Comparison of ENCODE assay signal across 16 cellular contexts in genomic region chr2:101340141-101340541, GRCh38. TPM values are rescaled to one million over a fixed set of nuclear protein-coding genes. Genes with fewer than 3 reads are reported as not detected.
DNase-seq lines count a peak whose midpoint lies in the region; ATAC-seq and TF ChIP-seq lines count a peak whose summit lies in the region.
"Had no signal": no experiment of that assay in that cellular context is flagged by ENCODE, and none has a peak within 500 bp of the region (broad histone marks: within the 10 kb centered on the region; RNA-seq: fewer than 3 reads in every experiment).

No MANE protein-coding gene starts in this region.

- TF ChIP-seq CTCF in LNCaP clone FGC (IDR thresholded peaks at IDR 0.05; ENCODE audit: control insufficient read depth, extremely low read depth, insufficient read depth) (no peak), mesothelial cell of epicardium (IDR thresholded peaks at IDR 0.05; ENCODE audit: unreplicated experiment) (no peak), GM13977 (IDR thresholded peaks at IDR 0.05; ENCODE audit: extremely low read depth, insufficient read depth, missing control alignments) (no peak)

- no peaks in the 10 kb centered on the region for H3K9me3 Mint-ChIP-seq in dendritic cell treated with granulocyte-macrophage colony-stimulating factor and Interleukin-4, amounts not matched to agents 40 ng/mL and 50 ng/mL, for 4 days
- no peaks in the 10 kb centered on the region for H3K9me3 Mint-ChIP-seq in mesothelial cell of epicardium
- H3K9me3 Mint-ChIP-seq: naive thymus-derived CD8-positive, alpha-beta T cell had no signal

- ATAC-seq in GM19351 (IDR thresholded peaks at IDR 0.05; ENCODE audit: unreplicated experiment): no peak
- ATAC-seq: esophagus mucosa; naive thymus-derived CD8-positive, alpha-beta T cell had no signal

- H3K27me3 Mint-ChIP-seq in dendritic cell treated with granulocyte-macrophage colony-stimulating factor and Interleukin-4, amounts not matched to agents 40 ng/mL and 50 ng/mL, for 4 days: peaks cover 5% of the 10 kb centered on the region
- H3K27me3 Mint-ChIP-seq in mesothelial cell of epicardium (ENCODE audit: low read depth): no peaks in the 10 kb centered on the region
- H3K27me3 Mint-ChIP-seq: naive thymus-derived CD8-positive, alpha-beta T cell had no signal

- H3K4me3 ChIP-seq in LNCaP clone FGC (ENCODE audit: low read depth, low read length): no peak overlapping the region
- H3K4me3 ChIP-seq: sigmoid colon, SJSA1 had no signal

- H3K4me3 Mint-ChIP-seq in dendritic cell treated with granulocyte-macrophage colony-stimulating factor and Interleukin-4, amounts not matched to agents 40 ng/mL and 50 ng/mL, for 4 days: no peak overlapping the region
- no peak overlapping the region for H3K4me3 Mint-ChIP-seq in mesothelial cell of epicardium
- H3K4me3 Mint-ChIP-seq: naive thymus-derived CD8-positive, alpha-beta T cell had no signal

- DNase-seq in EH (ENCODE audit: low read depth): peak; percentile 16
- DNase-seq in LNCaP clone FGC (ENCODE audit: low read depth): peak; percentile 53
- DNase-seq in mesothelial cell of epicardium (ENCODE audit: low spot score in 2 of 2, unreplicated experiment in 2 of 2): no peak
- no peak for DNase-seq in occipital lobe (lab: John Stamatoyannopoulos, UW)
- DNase-seq in GM13977 (ENCODE audit: low spot score): no peak
- DNase-seq in NCI-H187 treated with DMSO at 0.1 percent for 48 hours (lab: John Stamatoyannopoulos, UW): no peak
- DNase-seq: activated CD4-positive, alpha-beta T cell treated with anti-CD3 and anti-CD28 coated beads, Interleukin-2, amount 50 U/mL, for 4 hours; naive thymus-derived CD8-positive, alpha-beta T cell; NCI-H1105 treated with DMSO at 0.1 percent for 48 hours; NCI-H774; sigmoid colon had no signal

- peak overlapping the region; percentile 61 for H3K27ac Mint-ChIP-seq in dendritic cell treated with granulocyte-macrophage colony-stimulating factor and Interleukin-4, amounts not matched to agents 40 ng/mL and 50 ng/mL, for 4 days
- H3K27ac Mint-ChIP-seq in mesothelial cell of epicardium: peak overlapping the region; percentile 77

- in situ Hi-C loops in GM13977 (cut with MboI; ENCODE audit: low pct_unique_long_range_greater_than_20kb, low sequenced_read_pairs, unreplicated experiment): no loop called here

- H3K4me1 Mint-ChIP-seq in dendritic cell treated with granulocyte-macrophage colony-stimulating factor and Interleukin-4, amounts not matched to agents 40 ng/mL and 50 ng/mL, for 4 days (ENCODE audit: low read depth): peaks cover 38% of the 10 kb centered on the region
- peaks cover 38% of the 10 kb centered on the region for H3K4me1 Mint-ChIP-seq in mesothelial cell of epicardium

- H3K36me3 Mint-ChIP-seq in dendritic cell treated with granulocyte-macrophage colony-stimulating factor and Interleukin-4, amounts not matched to agents 40 ng/mL and 50 ng/mL, for 4 days (ENCODE audit: low read depth): no peaks in the 10 kb centered on the region
- H3K36me3 Mint-ChIP-seq in mesothelial cell of epicardium: no peaks in the 10 kb centered on the region
- H3K36me3 Mint-ChIP-seq: naive thymus-derived CD8-positive, alpha-beta T cell had no signal

- intact Hi-C loops in dendritic cell treated with granulocyte-macrophage colony-stimulating factor and Interleukin-4, amounts not matched to agents 40 ng/mL and 50 ng/mL, for 4 days (cut with micrococcal nuclease): loop anchor here (5.0 kb wide), 2 partner anchors 33 to 492 kb away; partner anchors contain the start of gene RNF149

RNA-seq across cellular contexts. Expression of gene RNF149, which starts 31.6 kb away (rescaled TPM):
- total RNA-seq in mesothelial cell of epicardium (52.5 to 59.5 TPM (median 57.6 TPM) in 3 replicates), occipital lobe (55.8 TPM)

RNA-seq across cellular contexts. Expression of gene CREG2, which starts 47.2 kb away (rescaled TPM):
- total RNA-seq in mesothelial cell of epicardium (0.20 to 0.88 TPM (median 0.42 TPM) in 3 replicates), occipital lobe (4.8 TPM)
- total RNA-seq: naive thymus-derived CD8-positive, alpha-beta T cell; SJSA1; subcutaneous adipose tissue had no signal

Comparison
In these comparisons a context has a peak if more than half of its experiments do, and no peak if none do; other contexts are left out.
1. DNase-seq: peak in EH (single experiment) and LNCaP clone FGC (single experiment); none in mesothelial cell of epicardium (0 of 2), occipital lobe (single experiment), GM13977 (single experiment) and NCI-H187 treated with DMSO at 0.1 percent for 48 hours (single experiment).